In the genomic region with DNA sequence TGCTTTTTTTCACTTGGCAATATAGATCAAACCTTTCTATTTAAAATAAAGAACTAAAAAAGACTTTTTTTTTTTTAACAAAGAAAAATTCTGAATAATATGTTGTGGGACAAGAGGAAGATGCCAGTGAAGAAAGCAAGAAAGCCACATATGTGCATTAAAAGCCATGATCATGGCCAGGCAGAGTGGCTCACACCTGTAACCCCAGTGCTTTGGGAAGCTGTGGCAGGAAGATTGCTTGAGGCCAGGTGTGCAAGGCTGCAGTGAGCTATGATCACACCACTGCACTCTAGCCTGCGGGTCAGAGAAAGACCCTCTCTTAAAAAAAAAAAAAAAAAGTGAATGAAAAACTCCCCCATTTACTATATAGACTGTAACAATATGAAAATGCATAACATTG, we compare ENCODE assay signal across 28 cellular contexts. TPM values are rescaled to one million over a fixed set of nuclear protein-coding genes. Genes with fewer than 3 reads are reported as not detected.
A peak's percentile ranks its signal among the peaks of the same experiment; 100 is the strongest.
DNase-seq lines count a peak whose midpoint lies in the region; ATAC-seq and TF ChIP-seq lines count a peak whose summit lies in the region.
"Had no signal": no experiment of that assay in that cellular context is flagged by ENCODE, and none has a peak within 500 bp of the region (broad histone marks: within the 10 kb centered on the region; RNA-seq: fewer than 3 reads in every experiment).

No MANE protein-coding gene starts in this region.

- POLR2A ChIA-PET in PC-3 (lab: Charles Lee; ENCODE audit: unreplicated experiment) = no interaction called here
- POLR2A ChIA-PET in CD4-positive, alpha-beta memory T cell (lab: Charles Lee; ENCODE audit: partially characterized antibody) = no interaction called here

- BruUV-seq in PC-3 (replicated peaks; lab: Mats Ljungman, UMichigan) = no TSS peak

- DNase-seq in DND-41 (no peak), PC-3 (no peak), left colon (no peak), kidney glomerular epithelial cell (lab: John Stamatoyannopoulos, UW) (no peak), NCI-H526 treated with DMSO at 0.1 percent for 48 hours (lab: John Stamatoyannopoulos, UW) (no peak), ascending aorta (ENCODE audit: low spot score in 2 of 2) (no peak)
- no peak for DNase-seq in CD4-positive, alpha-beta memory T cell
- DNase-seq: Caco-2, DMS79, Karpas-422, MV-4-11, NCI-H1105, NCI-H1436 treated with DMSO at 0.1 percent for 48 hours, NCI-H187 treated with DMSO at 0.1 percent for 48 hours, NCI-H2171 treated with DMSO at 0.1 percent for 48 hours, NCI-H345, NCI-H510A treated with DMSO at 0.1 percent for 48 hours, NCI-H748 treated with DMSO at 0.1 percent for 48 hours, Right ventricle myocardium superior had no signal

- H3K9me3 ChIP-seq in DND-41 (ENCODE audit: insufficient read depth, low read length, severe bottlenecking) (no peaks in the 10 kb centered on the region), PC-3 (ENCODE audit: low read length) (no peaks in the 10 kb centered on the region), ascending aorta (no peaks in the 10 kb centered on the region)
- no peaks in the 10 kb centered on the region for H3K9me3 ChIP-seq in CD4-positive, alpha-beta memory T cell (ENCODE audit: control insufficient read depth in 1 of 2, low read length in 2 of 2)
- H3K9me3 ChIP-seq: Caco-2 had no signal

- no peaks in the 10 kb centered on the region for H3K36me3 ChIP-seq in DND-41 (ENCODE audit: insufficient read depth, low read length)
- no peaks in the 10 kb centered on the region for H3K36me3 ChIP-seq in PC-3 (ENCODE audit: low read depth, low read length)
- no peaks in the 10 kb centered on the region for H3K36me3 ChIP-seq in CD4-positive, alpha-beta memory T cell (ENCODE audit: insufficient read depth, low read length)
- H3K36me3 ChIP-seq in ascending aorta = no peaks in the 10 kb centered on the region

- H3K4me1 ChIP-seq in DND-41 (ENCODE audit: insufficient read depth, low read length) (peaks cover 16% of the 10 kb centered on the region), PC-3 (ENCODE audit: insufficient read depth, low read length) (peaks cover 21% of the 10 kb centered on the region), ascending aorta (no peaks in the 10 kb centered on the region)
- H3K4me1 ChIP-seq in CD4-positive, alpha-beta memory T cell (ENCODE audit: insufficient read depth, low read length) = no peaks in the 10 kb centered on the region

- no peaks in the 10 kb centered on the region for H3K36me3 Mint-ChIP-seq in activated T-helper 17 cell treated with anti-CD3 and anti-CD28 coated beads, Interleukin-2, amount 50 U/mL, for 72 hours (ENCODE audit: low read depth)
- no peaks in the 10 kb centered on the region for H3K36me3 Mint-ChIP-seq in CD4-positive, alpha-beta memory T cell

- H2AFZ ChIP-seq in DND-41 (ENCODE audit: low read depth, low read length) (no peak overlapping the region), PC-3 (ENCODE audit: low read length) (no peak overlapping the region)

- intact Hi-C loops in PC-3 (cut with micrococcal nuclease) = loop anchor here (1.0 to 2.0 kb wide), 2 partner anchors 17 to 30 kb away; no protein-coding TSS in a partner anchor
- intact Hi-C loops in left colon (cut with DNase I, micrococcal nuclease) = no loop called here
- intact Hi-C loops in CD4-positive, alpha-beta memory T cell (cut with micrococcal nuclease) = loop anchor here (5.0 kb wide), 1 partner anchor 74 kb away; the partner anchor contains the start of gene C2CD4A
- intact Hi-C loops in ascending aorta (cut with DNase I) = no loop called here

- H3K9me3 Mint-ChIP-seq in activated T-helper 17 cell treated with anti-CD3 and anti-CD28 coated beads, Interleukin-2, amount 50 U/mL, for 72 hours = no peaks in the 10 kb centered on the region
- no peaks in the 10 kb centered on the region for H3K9me3 Mint-ChIP-seq in CD4-positive, alpha-beta memory T cell
- H3K9me3 Mint-ChIP-seq: IgD-negative memory B cell had no signal

- H4K20me1 ChIP-seq in DND-41 (ENCODE audit: insufficient read depth, low read length) (no peaks in the 10 kb centered on the region), PC-3 (ENCODE audit: low read length) (no peaks in the 10 kb centered on the region)

- H3K4me1 Mint-ChIP-seq in activated T-helper 17 cell treated with anti-CD3 and anti-CD28 coated beads, Interleukin-2, amount 50 U/mL, for 72 hours = peaks cover 13% of the 10 kb centered on the region
- H3K4me1 Mint-ChIP-seq in CD4-positive, alpha-beta memory T cell = peaks cover 5 to 10% (median 6%) of the 10 kb centered on the region in 4 donors
- H3K4me1 Mint-ChIP-seq: IgD-negative memory B cell had no signal

- H3K4me2 ChIP-seq in DND-41 (ENCODE audit: insufficient read depth, low read length) (no peak overlapping the region), PC-3 (ENCODE audit: low read length) (peak overlapping the region; percentile 32; the same call in 1 of the 2 replicates)

- H3K4me3 ChIP-seq in DND-41 (ENCODE audit: low read depth in 1 of 2, low read length in 2 of 2) (no peak overlapping the region), PC-3 (ENCODE audit: low read length) (no peak overlapping the region), ascending aorta (no peak overlapping the region)
- H3K4me3 ChIP-seq in CD4-positive, alpha-beta memory T cell (ENCODE audit: low read length in 2 of 2) = no peak overlapping the region

- H3K79me2 ChIP-seq in DND-41 (ENCODE audit: insufficient read depth, low read length) = no peaks in the 10 kb centered on the region
- no peaks in the 10 kb centered on the region for H3K79me2 ChIP-seq in PC-3 (ENCODE audit: low read length)

- ATAC-seq in DND-41 (ENCODE audit: insufficient read depth, low read depth) = peak; percentile 47; the same call in 1 of the 3 replicates
- no peak for ATAC-seq in PC-3
- no peak for ATAC-seq in activated T-helper 17 cell treated with anti-CD3 and anti-CD28 coated beads, Interleukin-2, amount 50 U/mL, for 72 hours (replicated peaks)
- peak; percentile 23 for ATAC-seq in left colon
- ATAC-seq: HCT116 had no signal

- CTCF ChIA-PET in PC-3 (lab: Charles Lee) = interaction anchor here (1.4 kb wide), 1 partner anchor 15 kb away, joined by 4 read pairs; no protein-coding TSS in a partner anchor
- CTCF ChIA-PET in CD4-positive, alpha-beta memory T cell (lab: Charles Lee; ENCODE audit: partially characterized antibody) = interaction anchor here (1.0 to 1.6 kb wide), 2 partner anchors 14 to 15 kb away, joined by 3 to 5 read pairs; no protein-coding TSS in a partner anchor

- TF ChIP-seq CTCF in DND-41 (IDR thresholded peaks at IDR 0.05; ENCODE audit: borderline replicate concordance, extremely low read depth, low read length, poor library complexity, severe bottlenecking) (no peak), PC-3 (conservative IDR thresholded peaks at IDR 0.05; ENCODE audit: low read depth, low read length) (no peak), ascending aorta (IDR thresholded peaks at IDR 0.05) (no peak)

- peak overlapping the region; percentile 64 for H3K4me3 Mint-ChIP-seq in activated T-helper 17 cell treated with anti-CD3 and anti-CD28 coated beads, Interleukin-2, amount 50 U/mL, for 72 hours
- H3K4me3 Mint-ChIP-seq in CD4-positive, alpha-beta memory T cell = no peak overlapping the region
- H3K4me3 Mint-ChIP-seq: CD4-positive, CD25-positive, alpha-beta regulatory T cell; IgD-negative memory B cell had no signal

- no peaks in the 10 kb centered on the region for H3K27me3 ChIP-seq in DND-41 (ENCODE audit: insufficient read depth, low read length, poor library complexity)
- H3K27me3 ChIP-seq in PC-3 (ENCODE audit: low read length) = no peaks in the 10 kb centered on the region
- H3K27me3 ChIP-seq in CD4-positive, alpha-beta memory T cell (ENCODE audit: insufficient read depth, low read length) = no peaks in the 10 kb centered on the region
- no peaks in the 10 kb centered on the region for H3K27me3 ChIP-seq in ascending aorta

- H3K27me3 Mint-ChIP-seq in activated T-helper 17 cell treated with anti-CD3 and anti-CD28 coated beads, Interleukin-2, amount 50 U/mL, for 72 hours = no peaks in the 10 kb centered on the region
- peaks cover 1 to 2% of the 10 kb centered on the region in 2 donors for H3K27me3 Mint-ChIP-seq in CD4-positive, alpha-beta memory T cell

- H3K9me2 ChIP-seq in PC-3 (replicated peaks; ENCODE audit: low read length) = no peaks in the 10 kb centered on the region

- no peaks in the 10 kb centered on the region for H3F3A ChIP-seq in PC-3 (ENCODE audit: low read length, unreplicated experiment)

- H3K9ac ChIP-seq in DND-41 (ENCODE audit: low read depth, low read length) (no peak overlapping the region), PC-3 (ENCODE audit: low read length) (no peak overlapping the region)

- H3K27ac Mint-ChIP-seq in activated T-helper 17 cell treated with anti-CD3 and anti-CD28 coated beads, Interleukin-2, amount 50 U/mL, for 72 hours = peak overlapping the region; percentile 86
- H3K27ac Mint-ChIP-seq in CD4-positive, alpha-beta memory T cell = no peak overlapping the region
- H3K27ac Mint-ChIP-seq: CD4-positive, CD25-positive, alpha-beta regulatory T cell; IgD-negative memory B cell had no signal

- no peak overlapping the region for H3K27ac ChIP-seq in DND-41 (ENCODE audit: low read length)
- no peak overlapping the region for H3K27ac ChIP-seq in PC-3 (ENCODE audit: low read length)
- no peak overlapping the region for H3K27ac ChIP-seq in CD4-positive, alpha-beta memory T cell (ENCODE audit: low read depth, low read length)
- H3K27ac ChIP-seq in ascending aorta = no peak overlapping the region
- H3K27ac ChIP-seq: HL-60 had no signal

RNA-seq across cellular contexts. Expression of gene C2CD4B, which starts 23.9 kb away (rescaled TPM):
- total RNA-seq in PC-3 (2014; rRNA removed) (not detected in 2 replicates), left colon (1 to 10 TPM; 1.7 to 2.8 TPM), ascending aorta (100 TPM)
- 1 to 10 TPM in 1 of 2 donors, under 1 TPM in 1; 0.76 to 1.5 TPM for total RNA-seq in activated T-helper 17 cell treated with anti-CD3 and anti-CD28 coated beads, Interleukin-2, amount 50 U/mL, for 72 hours
- total RNA-seq in CD4-positive, alpha-beta memory T cell = not detected
- polyA plus RNA-seq in CD4-positive, alpha-beta memory T cell = not detected
- total RNA-seq: A172, H4, SK-MEL-5 had no signal
- polyA plus RNA-seq: BJ, IgD-negative memory B cell had no signal

Comparison
In these comparisons a context has a peak if more than half of its experiments do, and no peak if none do; other contexts are left out.
1. ATAC-seq: peak in DND-41 (single experiment) and left colon (single experiment); none in PC-3 (single experiment) and activated T-helper 17 cell treated with anti-CD3 and anti-CD28 coated beads, Interleukin-2, amount 50 U/mL, for 72 hours (single experiment).
2. RNA of gene C2CD4B, which starts 23.9 kb away (total RNA-seq): 100 TPM in ascending aorta (single experiment); 1.7 to 2.8 TPM in left colon, 0.76 to 1.5 TPM in activated T-helper 17 cell treated with anti-CD3 and anti-CD28 coated beads, Interleukin-2, amount 50 U/mL, for 72 hours, not detected in CD4-positive, alpha-beta memory T cell and not detected in PC-3; every median in the first group is over 10 times any median in the second.
3. intact Hi-C loops: an anchor here in PC-3 (1.0 to 2.0 kb wide) and CD4-positive, alpha-beta memory T cell (5.0 kb wide); none called in left colon and ascending aorta.